In the genomic region with DNA sequence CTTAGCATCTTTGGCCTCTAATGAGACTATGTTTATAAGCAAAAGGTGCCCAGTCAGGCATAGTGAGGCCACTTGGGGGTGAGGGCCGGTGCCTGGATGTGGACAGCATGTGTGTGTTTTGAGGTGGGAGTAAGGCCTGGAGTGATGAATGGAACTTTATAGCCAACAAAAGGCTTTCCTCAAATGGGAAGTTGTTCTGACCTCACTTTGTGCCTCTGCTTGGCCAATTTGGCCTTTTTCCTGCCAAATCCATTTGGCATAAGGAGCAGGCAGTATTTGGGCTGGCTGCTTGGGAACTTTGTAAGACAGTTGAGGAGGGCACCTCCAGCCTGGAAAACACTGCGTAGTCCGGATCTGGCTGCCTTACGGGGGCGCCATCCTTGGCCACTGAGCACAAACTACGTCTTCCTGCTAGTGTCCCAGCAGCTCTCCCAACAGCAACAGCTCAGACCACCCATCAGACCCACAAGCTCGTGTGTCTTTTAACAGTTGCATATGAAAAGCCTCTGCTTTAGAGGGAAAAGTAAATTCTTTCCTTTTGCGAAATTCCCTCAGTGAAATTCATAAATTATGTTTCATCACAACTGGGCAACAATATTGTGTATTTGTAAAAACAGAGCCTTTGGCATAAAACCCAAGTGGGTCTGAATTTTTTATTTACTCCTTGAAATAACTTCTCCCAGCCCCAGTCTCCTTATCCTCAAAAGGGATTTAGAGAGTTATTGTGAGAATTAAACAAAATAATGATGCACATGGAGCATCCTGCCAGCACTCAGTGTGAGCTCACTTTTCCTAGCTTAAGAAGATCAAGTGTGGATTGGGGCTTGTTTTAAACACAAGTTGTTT, we compare ENCODE assay signal across 13 cellular contexts.
DNase-seq lines count a peak whose midpoint lies in the region; ATAC-seq and TF ChIP-seq lines count a peak whose summit lies in the region.
"Had no signal": no experiment of that assay in that cellular context is flagged by ENCODE, and none has a peak within 500 bp of the region (broad histone marks: within the 10 kb centered on the region; RNA-seq: fewer than 3 reads in every experiment).

No MANE protein-coding gene starts in this region.

- no peak overlapping the region for H2BK15ac ChIP-seq in mesendoderm (replicated peaks; ENCODE audit: low read depth)

- H3K4me2 ChIP-seq in mesendoderm (ENCODE audit: low read length), result no peak overlapping the region

- no peak overlapping the region for H3K56ac ChIP-seq in mesendoderm (ENCODE audit: low read length)

- no peak overlapping the region for H3K18ac ChIP-seq in mesendoderm (ENCODE audit: low read length)

- H2BK5ac ChIP-seq in mesendoderm (ENCODE audit: low read length), result no peak overlapping the region

- no peak overlapping the region for H2AK5ac ChIP-seq in mesendoderm (ENCODE audit: low read length)

- H3K4ac ChIP-seq in mesendoderm (ENCODE audit: low read depth, low read length), result no peak overlapping the region

- no peak overlapping the region for H2BK120ac ChIP-seq in mesendoderm (ENCODE audit: low read depth, low read length)

- H3K27ac ChIP-seq in mesendoderm (ENCODE audit: low read depth, low read length) (no peak overlapping the region), thoracic aorta (peak overlapping the region; percentile 59 to 66)

- H3K4me3 ChIP-seq in mesendoderm (ENCODE audit: low read length) (no peak overlapping the region), thoracic aorta (peak overlapping the region; percentile 49)

- H3K79me2 ChIP-seq in mesendoderm (ENCODE audit: control insufficient read depth, insufficient read depth, low read length), result no peaks in the 10 kb centered on the region

- no CpG with 5 or more reads among the region's 8 CpGs for WGBS in mesendoderm (ENCODE audit: extremely low coverage, insufficient coverage, low lambda C conversion rate)

- H3K4me1 ChIP-seq in mesendoderm (ENCODE audit: control insufficient read depth, low read depth, low read length) (peaks cover 3% of the 10 kb centered on the region), thoracic aorta (ENCODE audit: control insufficient read depth in 1 of 2, low read depth in 2 of 2) (peaks cover 2 to 19% of the 10 kb centered on the region in 2 donors)

- H4K8ac ChIP-seq in mesendoderm (ENCODE audit: low read depth, low read length), result no peak overlapping the region

- H3K9me3 ChIP-seq in thoracic aorta, result no peaks in the 10 kb centered on the region

- TF ChIP-seq CTCF in thoracic aorta (IDR thresholded peaks at IDR 0.05), result no peak

- H4K5ac ChIP-seq in mesendoderm (ENCODE audit: low read length), result no peak overlapping the region

- H3K27me3 ChIP-seq in mesendoderm (ENCODE audit: insufficient read depth, low read length, poor library complexity) (no peaks in the 10 kb centered on the region), thoracic aorta (replicated peaks; ENCODE audit: insufficient read depth) (no peaks in the 10 kb centered on the region)

- H3K23ac ChIP-seq in mesendoderm (ENCODE audit: low read length), result no peak overlapping the region

- peak; percentile 46 for DNase-seq in NCI-H446 treated with DMSO at 0.1 percent for 48 hours (lab: John Stamatoyannopoulos, UW)
- peak; percentile 67 for DNase-seq in fibroblast of peridontal ligament (ENCODE audit: extremely low read depth)
- peak; percentile 40 for DNase-seq in mesendoderm
- no peak for DNase-seq in thoracic aorta (ENCODE audit: low spot score)
- no peak for DNase-seq in NCI-H187 treated with DMSO at 0.1 percent for 48 hours (lab: John Stamatoyannopoulos, UW)
- DNase-seq in T-helper 2 cell, result no peak
- DNase-seq: DND-41; mammary epithelial cell; NCI-H1105; NCI-H510A treated with DMSO at 0.1 percent for 48 hours; stimulated activated CD4-positive, alpha-beta T cell treated with anti-CD3 and anti-CD28 coated beads, Interleukin-2, amount 100 ng/mL, for 48 hours had no signal

- no peaks in the 10 kb centered on the region for H3K36me3 ChIP-seq in mesendoderm (ENCODE audit: control insufficient read depth, insufficient read depth, low read length)
- H3K36me3 ChIP-seq in thoracic aorta, result no peaks in the 10 kb centered on the region

- ATAC-seq in thoracic aorta (ENCODE audit: insufficient number of reproducible peaks, low FRiP score, low read depth), result peak; percentile 69
- ATAC-seq in GM19452 (IDR thresholded peaks at IDR 0.05; ENCODE audit: unreplicated experiment), result no peak
- no peak for ATAC-seq in GM21619 (IDR thresholded peaks at IDR 0.05; ENCODE audit: unreplicated experiment)

- H3K9ac ChIP-seq in mesendoderm (ENCODE audit: low read length), result no peak overlapping the region

- no peaks in the 10 kb centered on the region for H3K79me1 ChIP-seq in mesendoderm (ENCODE audit: low read length)

Comparison
In these comparisons a context has a peak if more than half of its experiments do, and no peak if none do; other contexts are left out.
1. DNase-seq: peak in NCI-H446 treated with DMSO at 0.1 percent for 48 hours (single experiment), fibroblast of peridontal ligament (single experiment) and mesendoderm (single experiment); none in thoracic aorta (single experiment), NCI-H187 treated with DMSO at 0.1 percent for 48 hours (single experiment) and T-helper 2 cell (0 of 5).